Comparison of ENCODE assay signal across 9 cellular contexts in genomic region chr6:52304917-52305316, GRCh38. TPM values are rescaled to one million over a fixed set of nuclear protein-coding genes. Genes with fewer than 3 reads are reported as not detected.
DNase-seq lines count a peak whose midpoint lies in the region; ATAC-seq, FAIRE-seq and TF ChIP-seq lines count a peak whose summit lies in the region.
"Had no signal": no experiment of that assay in that cellular context is flagged by ENCODE, and none has a peak within 500 bp of the region (broad histone marks: within the 10 kb centered on the region; RNA-seq: fewer than 3 reads in every experiment).

No MANE protein-coding gene starts in this region.

- no peak overlapping the region for H3K27ac ChIP-seq in SK-N-SH (ENCODE audit: low read depth in 2 of 2, low read length in 1 of 2)
- no peak overlapping the region for H3K27ac ChIP-seq in keratinocyte (ENCODE audit: control insufficient read depth, insufficient read depth, low read length)
- H3K27ac ChIP-seq in tibial artery: peak overlapping the region; percentile 40 to 48

- POLR2A ChIA-PET in SK-N-SH (lab: Yijun Ruan, JAX): no interaction called here
- POLR2A ChIA-PET in activated B cell treated with CpG ODN at 0.5 μM for 24 hours (lab: Charles Lee): interaction anchor here (0.6 to 6.0 kb wide), 5 partner anchors 8 to 115 kb away, joined by 3 to 32 read pairs (median 8); partner anchors contain the start of genes EFHC1, MCM3 and PAQR8

- H3K9me2 ChIP-seq in SK-N-SH: no peaks in the 10 kb centered on the region

- peak overlapping the region; percentile 67 for H3K4me3 Mint-ChIP-seq in activated B cell treated with CpG ODN at 0.5 μM for 24 hours

- H3K9me3 ChIP-seq in SK-N-SH (no peaks in the 10 kb centered on the region), keratinocyte (ENCODE audit: control insufficient read depth, low read depth, low read length) (no peaks in the 10 kb centered on the region), tibial artery (no peaks in the 10 kb centered on the region)

- H3K4me1 ChIP-seq in SK-N-SH (ENCODE audit: control insufficient read depth in 1 of 2, insufficient read depth in 2 of 2, low read depth in 1 of 2, low read length in 1 of 2) (no peaks in the 10 kb centered on the region; a peak in 1 of 4 replicates), keratinocyte (ENCODE audit: control insufficient read depth, extremely low read depth, insufficient read depth, low read length) (no peaks in the 10 kb centered on the region), tibial artery (peaks cover 0 to 23% (median 4%) of the 10 kb centered on the region in 4 donors)

- peak overlapping the region; percentile 95 for H3K27ac Mint-ChIP-seq in activated B cell treated with CpG ODN at 0.5 μM for 24 hours

- H3K4me1 Mint-ChIP-seq in activated B cell treated with CpG ODN at 0.5 μM for 24 hours: peaks cover 68% of the 10 kb centered on the region

- no peak for TF ChIP-seq RAD21 in SK-N-SH (IDR thresholded peaks at IDR 0.05; ENCODE audit: low read length)

- no peaks in the 10 kb centered on the region for H3K79me2 ChIP-seq in SK-N-SH (ENCODE audit: insufficient read depth)
- no peaks in the 10 kb centered on the region for H3K79me2 ChIP-seq in keratinocyte (ENCODE audit: control insufficient read depth, insufficient read depth, low read length)

- peak; percentile 57; the same call in 2 of the 3 replicates for ATAC-seq in SK-N-SH treated with all-trans-retinoic acid at 6 μM for 48 hours
- ATAC-seq in HG02885 (IDR thresholded peaks at IDR 0.05; ENCODE audit: poor library complexity, unreplicated experiment): peak; percentile 55
- peak; percentile 65 for ATAC-seq in activated B cell treated with CpG ODN at 0.5 μM for 24 hours (ENCODE audit: low read depth)

- no peaks in the 10 kb centered on the region for H3K9me3 Mint-ChIP-seq in activated B cell treated with CpG ODN at 0.5 μM for 24 hours

- no peak overlapping the region for H3K4me2 ChIP-seq in SK-N-SH
- peak overlapping the region; percentile 37 for H3K4me2 ChIP-seq in keratinocyte (ENCODE audit: control insufficient read depth, extremely low read depth, insufficient read depth, low read depth, low read length)

- no peaks in the 10 kb centered on the region for H3K9me1 ChIP-seq in keratinocyte (ENCODE audit: control insufficient read depth, extremely low read depth, insufficient read depth, low read length)

- H3K4me3 ChIP-seq in SK-N-SH (ENCODE audit: low read depth in 2 of 2, low read length in 1 of 2): no peak overlapping the region
- H3K4me3 ChIP-seq in keratinocyte (ENCODE audit: control insufficient read depth in 2 of 3, extremely low read depth in 1 of 3, insufficient read depth in 2 of 3, low read depth in 1 of 3, low read length in 3 of 3): no peak overlapping the region
- H3K4me3 ChIP-seq in tibial artery: peak overlapping the region in 1 of 2 donors; percentile 2

- H3K27me3 ChIP-seq in SK-N-SH (ENCODE audit: insufficient read depth): no peaks in the 10 kb centered on the region
- H3K27me3 ChIP-seq in keratinocyte (ENCODE audit: control insufficient read depth, extremely low read depth, insufficient read depth, low read length): no peaks in the 10 kb centered on the region
- no peaks in the 10 kb centered on the region for H3K27me3 ChIP-seq in tibial artery

- TF ChIP-seq CTCF in SK-N-SH (IDR thresholded peaks at IDR 0.05): no peak
- no peak for TF ChIP-seq CTCF in activated B cell treated with CpG ODN at 0.5 μM for 24 hours (IDR thresholded peaks at IDR 0.05)
- no peak for TF ChIP-seq CTCF in keratinocyte (optimal IDR thresholded peaks at IDR 0.05 in 1 of 3, IDR thresholded peaks at IDR 0.05 in 1 of 3, conservative IDR thresholded peaks at IDR 0.05 in 1 of 3; ENCODE audit: extremely low read depth in 1 of 3, insufficient read depth in 2 of 3, low read length in 3 of 3)
- no peak for TF ChIP-seq CTCF in tibial artery (IDR thresholded peaks at IDR 0.05)

- no peaks in the 10 kb centered on the region for H3K36me3 Mint-ChIP-seq in activated B cell treated with CpG ODN at 0.5 μM for 24 hours (ENCODE audit: low read depth)

- no peak overlapping the region for H3K9ac ChIP-seq in SK-N-SH
- H3K9ac ChIP-seq in keratinocyte (ENCODE audit: control insufficient read depth, extremely low read depth, insufficient read depth, low read length): no peak overlapping the region

- dilution Hi-C loops in keratinocyte (cut with MboI; ENCODE audit: extremely low pct_ligation_motif_present, low sequenced_read_pairs): no loop called here

- intact Hi-C loops in activated B cell treated with CpG ODN at 0.5 μM for 24 hours (cut with micrococcal nuclease) (loop anchor here (1.0 kb wide), 3 partner anchors 8 to 57 kb away; partner anchors contain the start of genes MCM3 and PAQR8), tibial artery (cut with DNase I; ENCODE audit: low total_unique reads) (no loop called here), posterior cingulate gyrus (cut with DNase I) (no loop called here)

- no peak for FAIRE-seq in keratinocyte (lab: Jason Lieb, UNC)
- FAIRE-seq: A204.1 had no signal

- 87% methylated on average over 2 of the region's 2 CpGs for WGBS in SK-N-SH (ENCODE audit: low lambda C conversion rate)

- no peaks in the 10 kb centered on the region for H3F3A ChIP-seq in SK-N-SH (replicated peaks; ENCODE audit: insufficient read depth)

- TF ChIP-seq EP300 in SK-N-SH (IDR thresholded peaks at IDR 0.05; ENCODE audit: borderline replicate concordance in 1 of 2, low read depth in 1 of 2, low read length in 1 of 2): no peak

- H3K36me3 ChIP-seq in SK-N-SH (replicated peaks in 1 of 2; ENCODE audit: control insufficient read depth in 1 of 2, insufficient read depth in 2 of 2, low read length in 1 of 2) (no peaks in the 10 kb centered on the region), keratinocyte (ENCODE audit: control insufficient read depth in 2 of 2, extremely low read depth in 1 of 2, insufficient read depth in 2 of 2, low read length in 2 of 2) (no peaks in the 10 kb centered on the region), tibial artery (no peaks in the 10 kb centered on the region)

- CTCF ChIA-PET in SK-N-SH (lab: Yijun Ruan, JAX): interaction anchor here (1.0 kb wide), 1 partner anchor 19 kb away, joined by 3 read pairs; no protein-coding TSS in a partner anchor
- CTCF ChIA-PET in activated B cell treated with CpG ODN at 0.5 μM for 24 hours (lab: Charles Lee): interaction anchor here (1.0 to 2.1 kb wide), 4 partner anchors 8 to 95 kb away, joined by 3 to 7 read pairs (median 4); no protein-coding TSS in a partner anchor

- DNase-seq in SK-N-SH (no peak), activated B cell treated with CpG ODN at 0.5 μM for 24 hours (no peak), keratinocyte (ENCODE audit: low read depth, low spot score) (no peak), tibial artery (no peak), posterior cingulate gyrus (no peak)
- no peak for DNase-seq in stimulated activated CD4-positive, alpha-beta T cell treated with anti-CD3 and anti-CD28 coated beads, Interleukin-4, amount 100 ng/mL, for 24 hours

- H2AFZ ChIP-seq in SK-N-SH (ENCODE audit: low read depth) (no peak overlapping the region; the same call in 1 of the 2 replicates), keratinocyte (ENCODE audit: control insufficient read depth, low read length) (peak overlapping the region; percentile 56)

- H3K27me3 Mint-ChIP-seq in activated B cell treated with CpG ODN at 0.5 μM for 24 hours: no peaks in the 10 kb centered on the region

- H4K20me1 ChIP-seq in SK-N-SH (ENCODE audit: insufficient read depth) (no peaks in the 10 kb centered on the region), keratinocyte (ENCODE audit: control insufficient read depth, extremely low read depth, insufficient read depth, low read length) (no peaks in the 10 kb centered on the region)

TF ChIP-seq in SK-N-SH treated with all-trans-retinoic acid at 6 μM for 48 hours, 23 proteins besides CTCF, POLR2A, EP300 and RAD21 (continues in another document):
- no peak for TF ChIP-seq TCF4 (CRISPR knock-in tag; IDR thresholded peaks at IDR 0.05; ENCODE audit: borderline replicate concordance)
- TF ChIP-seq BACH2 (CRISPR knock-in tag; IDR thresholded peaks at IDR 0.05; ENCODE audit: borderline replicate concordance): no peak
- TF ChIP-seq CSDC2 (CRISPR knock-in tag; IDR thresholded peaks at IDR 0.05): no peak

TF ChIP-seq in SK-N-SH, 30 proteins besides CTCF, POLR2A, EP300 and RAD21 (continues in another document):
- no peak for TF ChIP-seq SMC3 (IDR thresholded peaks at IDR 0.05; ENCODE audit: low read depth, low read length)
- TF ChIP-seq RCOR1 (IDR thresholded peaks at IDR 0.05; ENCODE audit: low read length): no peak
- TF ChIP-seq YY1 (IDR thresholded peaks at IDR 0.05; ENCODE audit: low read depth): no peak

RNA-seq across cellular contexts. Expression of gene MCM3, which starts 20.4 kb away (rescaled TPM):
- polyA plus RNA-seq in SK-N-SH (2012; rRNA removed): 62.4 and 71.4 TPM in 2 replicates
- polyA plus RNA-seq in SK-N-SH (2012; cell fraction: cytosol; rRNA removed): 57.2 and 65.0 TPM in 2 replicates
- 65.2 and 85.5 TPM in 2 replicates for polyA plus RNA-seq in SK-N-SH (2012; cell fraction: nucleus; rRNA removed)
- 73.2 and 78.9 TPM in 2 replicates for total RNA-seq in activated B cell treated with CpG ODN at 0.5 μM for 24 hours
- polyA plus RNA-seq in keratinocyte: 30.1 to 70.5 TPM (median 60.9 TPM) in 3 replicates
- 16.9 TPM for polyA plus RNA-seq in keratinocyte (2011; ENCODE audit: low read depth)
- polyA plus RNA-seq in keratinocyte (2011; cell fraction: cytosol; rRNA removed): 29.7 and 32.3 TPM in 2 replicates
- polyA plus RNA-seq in keratinocyte (2011; cell fraction: nucleus; rRNA removed): 47.7 and 50.8 TPM in 2 replicates
- 8.6 and 46.4 TPM in 2 replicates for polyA plus RNA-seq in keratinocyte (2012; ENCODE audit: low replicate concordance)
- 37.4 to 71.2 TPM (median 64.5 TPM) in 3 replicates for polyA minus RNA-seq in keratinocyte
- polyA minus RNA-seq in keratinocyte (2011; cell fraction: cytosol; rRNA and poly(A)+ RNA removed): 26.1 TPM
- 22.8 and 33.5 TPM in 2 replicates for polyA minus RNA-seq in keratinocyte (2011; cell fraction: nucleus; rRNA and poly(A)+ RNA removed)

RNA-seq across cellular contexts. Expression of gene PAQR8, which starts 57.0 kb away (rescaled TPM):
- 2.3 and 2.4 TPM in 2 replicates for polyA plus RNA-seq in SK-N-SH (2012; rRNA removed)
- 2.2 and 3.1 TPM in 2 replicates for polyA plus RNA-seq in SK-N-SH (2012; cell fraction: cytosol; rRNA removed)
- 0.55 and 0.86 TPM in 2 replicates for polyA plus RNA-seq in SK-N-SH (2012; cell fraction: nucleus; rRNA removed)
- total RNA-seq in activated B cell treated with CpG ODN at 0.5 μM for 24 hours: 6.8 and 8.0 TPM in 2 replicates
- 0.80 to 1.6 TPM (median 1.3 TPM) in 3 replicates for polyA plus RNA-seq in keratinocyte
- 0.14 TPM for polyA plus RNA-seq in keratinocyte (2011; ENCODE audit: low read depth)
- polyA plus RNA-seq in keratinocyte (2011; cell fraction: cytosol; rRNA removed): 0.69 and 0.71 TPM in 2 replicates
- polyA plus RNA-seq in keratinocyte (2011; cell fraction: nucleus; rRNA removed): 1.1 and 1.3 TPM in 2 replicates
- polyA plus RNA-seq in keratinocyte (2012; ENCODE audit: low replicate concordance): 0.41 and 1.4 TPM in 2 replicates
- polyA minus RNA-seq in keratinocyte: 1.5 to 2.4 TPM (median 1.6 TPM) in 3 replicates
- 3.6 TPM for polyA minus RNA-seq in keratinocyte (2011; cell fraction: cytosol; rRNA and poly(A)+ RNA removed)
- 1.4 and 1.6 TPM in 2 replicates for polyA minus RNA-seq in keratinocyte (2011; cell fraction: nucleus; rRNA and poly(A)+ RNA removed)

Comparison
In these comparisons a context has a peak if more than half of its experiments do, and no peak if none do; other contexts are left out.
1. H3K27ac ChIP-seq: peak in tibial artery (2 of 2); none in SK-N-SH (0 of 2) and keratinocyte (single experiment).
2. Peak in every context shown above with its lines, with median percentiles within 50 percentile points of each other: ATAC-seq.